Comparison of ENCODE assay signal across 8 cellular contexts in genomic region chr1:151828931-151829330, GRCh38. TPM values are rescaled to one million over a fixed set of nuclear protein-coding genes. Genes with fewer than 3 reads are reported as not detected.
DNase-seq lines count a peak whose midpoint lies in the region; ATAC-seq and TF ChIP-seq lines count a peak whose summit lies in the region.

No MANE protein-coding gene starts in this region.

- no peak overlapping the region for H3K56ac ChIP-seq in H9 (ENCODE audit: insufficient read length, low read depth, low read length)

- H3K9ac ChIP-seq in H9 (ENCODE audit: extremely low read depth, insufficient read length, low read length) (no peak overlapping the region), iPS-15b (ENCODE audit: low read depth, low read length) (no peak overlapping the region)

- H3K4me2 ChIP-seq in H9 (ENCODE audit: insufficient read depth, insufficient read length, low read length), result peak overlapping the region; percentile 11

- H3K9me3 Mint-ChIP-seq in H9 (no peaks in the 10 kb centered on the region), WTC11 (no peaks in the 10 kb centered on the region)

- H3K4me1 Mint-ChIP-seq in H9 (peaks cover 37 to 46% of the 10 kb centered on the region in 2 experiments), WTC11 (peaks cover 47% of the 10 kb centered on the region)

- no CpG with 5 or more reads among the region's 11 CpGs for WGBS in H9 (ENCODE audit: extremely low coverage, insufficient read length, low lambda C conversion rate)

- no peak overlapping the region for H2BK20ac ChIP-seq in H9 (ENCODE audit: low read depth, low read length, poor library complexity, severe bottlenecking)

- H3K27me3 ChIP-seq in H9 (ENCODE audit: insufficient read depth, low read length), result no peaks in the 10 kb centered on the region
- no peaks in the 10 kb centered on the region for H3K27me3 ChIP-seq in iPS-15b (ENCODE audit: control insufficient read depth, insufficient read depth, low read length)

- no peak overlapping the region for H3K18ac ChIP-seq in H9 (ENCODE audit: insufficient read length, low read depth, low read length)

- H2BK5ac ChIP-seq in H9 (ENCODE audit: insufficient read length, low read length), result no peak overlapping the region

- no peak overlapping the region for H3K23ac ChIP-seq in H9 (ENCODE audit: insufficient read length, low read depth, low read length)

- H3K36me3 Mint-ChIP-seq in H9 (ENCODE audit: insufficient read depth in 1 of 3, low read depth in 3 of 3) (no peaks in the 10 kb centered on the region), WTC11 (no peaks in the 10 kb centered on the region)

- H4K20me1 ChIP-seq in H9 (ENCODE audit: control insufficient read depth, insufficient read depth, insufficient read length), result no peaks in the 10 kb centered on the region

- H3K27ac Mint-ChIP-seq in H9 (peak overlapping the region in 2 of 3 experiments; percentile 44 to 98; a peak in 4 of 7 replicates), WTC11 (peak overlapping the region; percentile 64)

- no peak overlapping the region for H3K4ac ChIP-seq in H9 (ENCODE audit: low read depth, low read length)

- no peak overlapping the region for H4K8ac ChIP-seq in H9 (replicated peaks; ENCODE audit: insufficient read length, low read depth, low read length)

- H2BK12ac ChIP-seq in H9 (ENCODE audit: insufficient read length, low read depth, low read length), result no peak overlapping the region

- no peak overlapping the region for H2BK15ac ChIP-seq in H9 (ENCODE audit: low read depth, low read length)

- H3K4me3 ChIP-seq in iPS-15b (ENCODE audit: low read depth, low read length), result peak overlapping the region; percentile 35

- POLR2A ChIA-PET in WTC11 (lab: Charles Lee), result no interaction called here

- no peaks in the 10 kb centered on the region for H3K79me2 ChIP-seq in H9 (ENCODE audit: insufficient read depth, low read length)

- no peak for TF ChIP-seq CTCF in H9 (conservative IDR thresholded peaks at IDR 0.05)
- no peak for TF ChIP-seq CTCF in WTC11 (IDR thresholded peaks at IDR 0.05)

- CTCF ChIA-PET in WTC11 (lab: Charles Lee), result interaction anchor here (0.7 to 2.0 kb wide), 3 partner anchors 8 to 163 kb away, joined by 3 to 12 read pairs (median 4); partner anchors contain the start of gene CELF3

- peak; percentile 65 for ATAC-seq in WTC11
- ATAC-seq in HG02885 (IDR thresholded peaks at IDR 0.05; ENCODE audit: poor library complexity, unreplicated experiment), result no peak
- no peak for ATAC-seq in HG02852 (IDR thresholded peaks at IDR 0.05; ENCODE audit: unreplicated experiment)

- no peak overlapping the region for H4K5ac ChIP-seq in H9 (ENCODE audit: insufficient read length, low read depth, low read length)

- no peaks in the 10 kb centered on the region for H3K79me1 ChIP-seq in H9 (ENCODE audit: insufficient read depth, low read depth, low read length, poor library complexity, severe bottlenecking)

- peak overlapping the region; percentile 47 to 63 for H3K4me3 Mint-ChIP-seq in H9
- H3K4me3 Mint-ChIP-seq in WTC11, result peak overlapping the region; percentile 47

- no peak overlapping the region for H4K91ac ChIP-seq in H9 (ENCODE audit: insufficient read length, low read depth, low read length)

- H3K9me3 ChIP-seq in H9 (ENCODE audit: control insufficient read depth, low read depth, low read length) (no peaks in the 10 kb centered on the region), iPS-15b (ENCODE audit: control insufficient read depth, insufficient read depth, low read length) (no peaks in the 10 kb centered on the region)

- H3K27ac ChIP-seq in H9 (ENCODE audit: insufficient read length, low read depth, low read length), result no peak overlapping the region

- no peak overlapping the region for H2AFZ ChIP-seq in H9 (ENCODE audit: low read length)

- no peaks in the 10 kb centered on the region for H3K36me3 ChIP-seq in iPS-15b (ENCODE audit: control insufficient read depth, insufficient read depth, low read length)

- H3K14ac ChIP-seq in H9 (ENCODE audit: insufficient read depth, low read length), result no peak overlapping the region

- H3K23me2 ChIP-seq in H9 (ENCODE audit: insufficient read length, low read depth, low read length, poor library complexity, severe bottlenecking), result no peaks in the 10 kb centered on the region

- no peak overlapping the region for H2AK5ac ChIP-seq in H9 (ENCODE audit: insufficient read length, low read length)

- H3T11ph ChIP-seq in H9 (ENCODE audit: low read length), result no peak overlapping the region

- H3K4me1 ChIP-seq in H9 (ENCODE audit: insufficient read depth, low read length) (peaks cover 16% of the 10 kb centered on the region; the same call in 1 of the 2 replicates), iPS-15b (ENCODE audit: control insufficient read depth, insufficient read depth, low read length) (peaks cover 30% of the 10 kb centered on the region)

- peaks cover 5% of the 10 kb centered on the region for H3K27me3 Mint-ChIP-seq in H9 (ENCODE audit: low read depth)
- H3K27me3 Mint-ChIP-seq in WTC11 (ENCODE audit: low read depth), result peaks cover 6% of the 10 kb centered on the region; the same call in 1 of the 2 replicates

- peak; percentile 64 for DNase-seq in AG08396 (ENCODE audit: low spot score)
- peak; percentile 83 for DNase-seq in H9
- peak; percentile 60 for DNase-seq in WTC11 (ENCODE audit: low spot score)
- DNase-seq in NCI-H1048 (lab: John Stamatoyannopoulos, UW), result no peak
- no peak for DNase-seq in activated effector memory CD4-positive, alpha-beta T cell treated with anti-CD3 and anti-CD28 coated beads, Interleukin-2, amount 50 U/mL, for 16 hours

- no peak overlapping the region for H2BK120ac ChIP-seq in H9 (ENCODE audit: low read depth, low read length, poor library complexity, severe bottlenecking)

TF ChIP-seq in WTC11, 78 proteins besides CTCF, POLR2A, EP300 and RAD21 (continues in another document):
- TF ChIP-seq, protein P1, sequence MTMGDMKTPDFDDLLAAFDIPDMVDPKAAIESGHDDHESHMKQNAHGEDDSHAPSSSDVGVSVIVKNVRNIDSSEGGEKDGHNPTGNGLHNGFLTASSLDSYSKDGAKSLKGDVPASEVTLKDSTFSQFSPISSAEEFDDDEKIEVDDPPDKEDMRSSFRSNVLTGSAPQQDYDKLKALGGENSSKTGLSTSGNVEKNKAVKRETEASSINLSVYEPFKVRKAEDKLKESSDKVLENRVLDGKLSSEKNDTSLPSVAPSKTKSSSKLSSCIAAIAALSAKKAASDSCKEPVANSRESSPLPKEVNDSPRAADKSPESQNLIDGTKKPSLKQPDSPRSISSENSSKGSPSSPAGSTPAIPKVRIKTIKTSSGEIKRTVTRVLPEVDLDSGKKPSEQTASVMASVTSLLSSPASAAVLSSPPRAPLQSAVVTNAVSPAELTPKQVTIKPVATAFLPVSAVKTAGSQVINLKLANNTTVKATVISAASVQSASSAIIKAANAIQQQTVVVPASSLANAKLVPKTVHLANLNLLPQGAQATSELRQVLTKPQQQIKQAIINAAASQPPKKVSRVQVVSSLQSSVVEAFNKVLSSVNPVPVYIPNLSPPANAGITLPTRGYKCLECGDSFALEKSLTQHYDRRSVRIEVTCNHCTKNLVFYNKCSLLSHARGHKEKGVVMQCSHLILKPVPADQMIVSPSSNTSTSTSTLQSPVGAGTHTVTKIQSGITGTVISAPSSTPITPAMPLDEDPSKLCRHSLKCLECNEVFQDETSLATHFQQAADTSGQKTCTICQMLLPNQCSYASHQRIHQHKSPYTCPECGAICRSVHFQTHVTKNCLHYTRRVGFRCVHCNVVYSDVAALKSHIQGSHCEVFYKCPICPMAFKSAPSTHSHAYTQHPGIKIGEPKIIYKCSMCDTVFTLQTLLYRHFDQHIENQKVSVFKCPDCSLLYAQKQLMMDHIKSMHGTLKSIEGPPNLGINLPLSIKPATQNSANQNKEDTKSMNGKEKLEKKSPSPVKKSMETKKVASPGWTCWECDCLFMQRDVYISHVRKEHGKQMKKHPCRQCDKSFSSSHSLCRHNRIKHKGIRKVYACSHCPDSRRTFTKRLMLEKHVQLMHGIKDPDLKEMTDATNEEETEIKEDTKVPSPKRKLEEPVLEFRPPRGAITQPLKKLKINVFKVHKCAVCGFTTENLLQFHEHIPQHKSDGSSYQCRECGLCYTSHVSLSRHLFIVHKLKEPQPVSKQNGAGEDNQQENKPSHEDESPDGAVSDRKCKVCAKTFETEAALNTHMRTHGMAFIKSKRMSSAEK (CRISPR knock-in tag; IDR thresholded peaks at IDR 0.05; ENCODE audit: borderline replicate concordance), result no peak
- TF ChIP-seq TCF7 (CRISPR knock-in tag; IDR thresholded peaks at IDR 0.05; ENCODE audit: low read depth) (no peak), ZNF416 (CRISPR knock-in tag; IDR thresholded peaks at IDR 0.05) (no peak), FOXJ3 (CRISPR knock-in tag; IDR thresholded peaks at IDR 0.05; ENCODE audit: borderline replicate concordance) (no peak), CBFB (CRISPR knock-in tag; IDR thresholded peaks at IDR 0.05; ENCODE audit: low read depth) (no peak), MXD4 (CRISPR knock-in tag; IDR thresholded peaks at IDR 0.05; ENCODE audit: borderline replicate concordance) (no peak)
- TF ChIP-seq, protein P2, sequence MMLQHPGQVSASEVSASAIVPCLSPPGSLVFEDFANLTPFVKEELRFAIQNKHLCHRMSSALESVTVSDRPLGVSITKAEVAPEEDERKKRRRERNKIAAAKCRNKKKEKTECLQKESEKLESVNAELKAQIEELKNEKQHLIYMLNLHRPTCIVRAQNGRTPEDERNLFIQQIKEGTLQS (CRISPR knock-in tag; conservative IDR thresholded peaks at IDR 0.05), result no peak
- TF ChIP-seq, protein P3, sequence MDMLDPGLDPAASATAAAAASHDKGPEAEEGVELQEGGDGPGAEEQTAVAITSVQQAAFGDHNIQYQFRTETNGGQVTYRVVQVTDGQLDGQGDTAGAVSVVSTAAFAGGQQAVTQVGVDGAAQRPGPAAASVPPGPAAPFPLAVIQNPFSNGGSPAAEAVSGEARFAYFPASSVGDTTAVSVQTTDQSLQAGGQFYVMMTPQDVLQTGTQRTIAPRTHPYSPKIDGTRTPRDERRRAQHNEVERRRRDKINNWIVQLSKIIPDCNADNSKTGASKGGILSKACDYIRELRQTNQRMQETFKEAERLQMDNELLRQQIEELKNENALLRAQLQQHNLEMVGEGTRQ (CRISPR knock-in tag; IDR thresholded peaks at IDR 0.05), result no peak

RNA-seq across cellular contexts. Expression of gene RORC, which starts 2.7 kb away (rescaled TPM):
- total RNA-seq in H9 (2021) (0.46 and 0.52 TPM in 2 replicates), WTC11 (2021) (0.30 to 0.53 TPM (median 0.44 TPM) in 3 replicates)

RNA-seq across cellular contexts. Expression of gene C2CD4D, which starts 10.7 kb away (rescaled TPM):
- total RNA-seq in H9 (2021), result 0.79 and 0.86 TPM in 2 replicates
- 0.85 to 2.0 TPM (median 0.94 TPM) in 3 replicates for total RNA-seq in WTC11 (2021)

RNA-seq across cellular contexts. Expression of gene LINGO4, which starts 23.7 kb away (rescaled TPM):
- not detected in 2 replicates for total RNA-seq in H9 (2021)
- not detected in 3 replicates for total RNA-seq in WTC11 (2021)

RNA-seq across cellular contexts. Expression of gene THEM5, which starts 24.6 kb away (rescaled TPM):
- total RNA-seq in H9 (2021), result not detected in 2 replicates
- not detected in 3 replicates for total RNA-seq in WTC11 (2021)

RNA-seq across cellular contexts. Expression of gene TDRKH, which starts 38.6 kb away (rescaled TPM):
- 24.0 and 24.1 TPM in 2 replicates for total RNA-seq in H9 (2021)
- 21.8 to 25.3 TPM (median 24.0 TPM) in 3 replicates for total RNA-seq in WTC11 (2021)

Comparison
In these comparisons a context has a peak if more than half of its experiments do, and no peak if none do; other contexts are left out.
1. DNase-seq: peak in AG08396 (single experiment), H9 (single experiment) and WTC11 (single experiment); none in NCI-H1048 (single experiment) and activated effector memory CD4-positive, alpha-beta T cell treated with anti-CD3 and anti-CD28 coated beads, Interleukin-2, amount 50 U/mL, for 16 hours (single experiment).